ENCODE assay signal across 13 cellular contexts in the genomic region with DNA sequence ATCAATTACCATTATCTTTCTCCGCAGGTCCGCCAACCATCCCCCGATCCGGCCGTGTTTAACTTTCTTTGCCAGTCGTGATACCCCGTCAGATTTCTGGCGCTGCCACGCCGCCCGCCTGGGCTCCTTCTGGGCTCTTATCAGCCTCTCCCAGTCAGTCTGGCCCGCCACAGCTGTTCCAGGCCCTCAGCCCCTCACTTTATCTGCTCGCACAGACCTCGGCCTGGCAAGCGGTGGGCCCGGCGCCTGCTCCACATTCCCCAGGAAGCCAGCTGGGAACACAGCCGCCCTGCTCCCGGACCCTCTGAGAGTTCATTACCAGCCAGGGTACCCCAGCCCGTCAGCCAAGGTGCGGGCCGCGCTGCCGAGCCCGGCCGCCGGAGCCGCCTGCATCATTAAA.
DNase-seq lines count a peak whose midpoint lies in the region; ATAC-seq, FAIRE-seq and TF ChIP-seq lines count a peak whose summit lies in the region.
"Had no signal": no experiment of that assay in that cellular context is flagged by ENCODE, and none has a peak within 500 bp of the region (broad histone marks: within the 10 kb centered on the region; RNA-seq: fewer than 3 reads in every experiment).

No MANE protein-coding gene starts in this region.

- H3K9me3 Mint-ChIP-seq in astrocyte (ENCODE audit: unreplicated experiment) (no peaks in the 10 kb centered on the region), natural killer cell (no peaks in the 10 kb centered on the region)
- H3K9me3 Mint-ChIP-seq: activated naive CD4-positive, alpha-beta T cell treated with anti-CD3 and anti-CD28 coated beads, Interleukin-2, amount 10 ng/mL, durations not matched to agents 7 days and 5 days had no signal

- intact Hi-C loops in natural killer cell (cut with micrococcal nuclease) = no loop called here

- no peaks in the 10 kb centered on the region for H3K9me3 ChIP-seq in astrocyte (ENCODE audit: insufficient read depth, low read depth, low read length)
- H3K9me3 ChIP-seq in iPS-20b (ENCODE audit: insufficient read depth, low read depth, low read length) = no peaks in the 10 kb centered on the region
- H3K9me3 ChIP-seq in stomach smooth muscle (ENCODE audit: control insufficient read depth in 2 of 2, low read length in 2 of 2) = no peaks in the 10 kb centered on the region
- H3K9me3 ChIP-seq: gastrocnemius medialis had no signal

- H3K9ac ChIP-seq in astrocyte (ENCODE audit: low read length) = peak overlapping the region; percentile 26
- H3K9ac ChIP-seq in iPS-20b (ENCODE audit: low read depth, low read length) = peak overlapping the region; percentile 83; the same call in 1 of the 2 replicates
- no peak overlapping the region for H3K9ac ChIP-seq in stomach smooth muscle (ENCODE audit: low read length in 2 of 2)

- H3K27ac ChIP-seq in astrocyte (ENCODE audit: low read depth, low read length) (no peak overlapping the region), iPS-20b (ENCODE audit: low read length) (peak overlapping the region; percentile 97), stomach smooth muscle (ENCODE audit: low read length) (peak overlapping the region; percentile 24)

- no peaks in the 10 kb centered on the region for H4K20me1 ChIP-seq in astrocyte (ENCODE audit: insufficient read depth, low read length)

- H3K27me3 ChIP-seq in astrocyte (ENCODE audit: insufficient read depth, low read length) = no peaks in the 10 kb centered on the region
- H3K27me3 ChIP-seq in iPS-20b (ENCODE audit: insufficient read depth, low read length) = no peaks in the 10 kb centered on the region
- H3K27me3 ChIP-seq in stomach smooth muscle (ENCODE audit: control insufficient read depth in 1 of 2, insufficient read depth in 2 of 2, low read length in 2 of 2) = no peaks in the 10 kb centered on the region
- H3K27me3 ChIP-seq: gastrocnemius medialis had no signal

- peak overlapping the region; percentile 52 for H3K4me2 ChIP-seq in astrocyte (ENCODE audit: low read length)

- no peaks in the 10 kb centered on the region for H3K79me2 ChIP-seq in astrocyte (ENCODE audit: insufficient read depth, low read length)

- no peak for TF ChIP-seq CTCF in astrocyte (IDR thresholded peaks at IDR 0.05; ENCODE audit: insufficient read depth, low read depth, low read length)
- TF ChIP-seq CTCF in natural killer cell (IDR thresholded peaks at IDR 0.05) = no peak

- H3K4me3 ChIP-seq in astrocyte (ENCODE audit: insufficient read depth, low read depth, low read length) = no peak overlapping the region
- H3K4me3 ChIP-seq in iPS-20b (ENCODE audit: low read length) = no peak overlapping the region; the same call in 1 of the 2 replicates
- peak overlapping the region in 1 of 2 donors; percentile 35 for H3K4me3 ChIP-seq in stomach smooth muscle (ENCODE audit: low read length in 2 of 2)

- H3K4me1 Mint-ChIP-seq in astrocyte (ENCODE audit: low read depth, unreplicated experiment) (peaks cover 22% of the 10 kb centered on the region), natural killer cell (no peaks in the 10 kb centered on the region)
- H3K4me1 Mint-ChIP-seq: activated naive CD4-positive, alpha-beta T cell treated with anti-CD3 and anti-CD28 coated beads, Interleukin-2, amount 10 ng/mL, durations not matched to agents 7 days and 5 days had no signal

- H3K27me3 Mint-ChIP-seq in astrocyte (ENCODE audit: low read depth, unreplicated experiment) (peaks cover 2% of the 10 kb centered on the region), natural killer cell (ENCODE audit: low read depth in 2 of 2) (peaks cover 23% of the 10 kb centered on the region in 2 donors)

- DNase-seq in NCI-H1092 treated with DMSO at 0.1 percent for 48 hours (lab: John Stamatoyannopoulos, UW) (peak; percentile 48), astrocyte (ENCODE audit: low read depth) (peak; percentile 16), HuH-7.5 (ENCODE audit: low spot score) (no peak), natural killer cell (no peak)
- DNase-seq in activated T-cell treated with anti-CD3 and anti-CD28 coated beads, Interleukin-2, amount 50 U/mL, for 1 hour = no peak
- DNase-seq: activated CD4-positive, alpha-beta T cell treated with anti-CD3 and anti-CD28 coated beads, Interleukin-2, amount 50 U/mL, for 48 hours; activated naive CD4-positive, alpha-beta T cell treated with anti-CD3 and anti-CD28 coated beads, Interleukin-2, amount 10 ng/mL, durations not matched to agents 7 days and 5 days; cortex of kidney; IMR-90 had no signal

- peaks cover 36% of the 10 kb centered on the region for H3K4me1 ChIP-seq in astrocyte (ENCODE audit: insufficient read depth, low read length)
- H3K4me1 ChIP-seq in iPS-20b (ENCODE audit: insufficient read depth, low read length) = peaks cover 78% of the 10 kb centered on the region
- peaks cover 36% of the 10 kb centered on the region for H3K4me1 ChIP-seq in stomach smooth muscle (ENCODE audit: control insufficient read depth, insufficient read depth, low read length)

- no peaks in the 10 kb centered on the region for H3K36me3 Mint-ChIP-seq in astrocyte (ENCODE audit: low read depth, unreplicated experiment)
- no peaks in the 10 kb centered on the region for H3K36me3 Mint-ChIP-seq in natural killer cell
- H3K36me3 Mint-ChIP-seq: activated naive CD4-positive, alpha-beta T cell treated with anti-CD3 and anti-CD28 coated beads, Interleukin-2, amount 10 ng/mL, durations not matched to agents 7 days and 5 days had no signal

- ATAC-seq in natural killer cell (no peak), HG03469 (IDR thresholded peaks at IDR 0.05; ENCODE audit: unreplicated experiment) (no peak)
- ATAC-seq: gastrocnemius medialis had no signal

- no peaks in the 10 kb centered on the region for H3K36me3 ChIP-seq in astrocyte (ENCODE audit: insufficient read depth, low read length)
- H3K36me3 ChIP-seq in iPS-20b (ENCODE audit: insufficient read depth, low read depth, low read length) = no peaks in the 10 kb centered on the region
- H3K36me3 ChIP-seq in stomach smooth muscle (ENCODE audit: control insufficient read depth in 2 of 2, insufficient read depth in 2 of 2, low read length in 2 of 2) = no peaks in the 10 kb centered on the region
- H3K36me3 ChIP-seq: gastrocnemius medialis had no signal

- H3K4me3 Mint-ChIP-seq in astrocyte (ENCODE audit: unreplicated experiment) = no peak overlapping the region
- no peak overlapping the region for H3K4me3 Mint-ChIP-seq in natural killer cell
- H3K4me3 Mint-ChIP-seq: activated naive CD4-positive, alpha-beta T cell treated with anti-CD3 and anti-CD28 coated beads, Interleukin-2, amount 10 ng/mL, durations not matched to agents 7 days and 5 days had no signal

- FAIRE-seq in astrocyte (lab: Jason Lieb, UNC) = no peak

- H2AFZ ChIP-seq in astrocyte (ENCODE audit: low read depth, low read length) = peak overlapping the region; percentile 74

- H3K27ac Mint-ChIP-seq in astrocyte (ENCODE audit: unreplicated experiment) (no peak overlapping the region), natural killer cell (no peak overlapping the region)
- H3K27ac Mint-ChIP-seq: activated naive CD4-positive, alpha-beta T cell treated with anti-CD3 and anti-CD28 coated beads, Interleukin-2, amount 10 ng/mL, durations not matched to agents 7 days and 5 days had no signal

Comparison
In these comparisons a context has a peak if more than half of its experiments do, and no peak if none do; other contexts are left out.
1. DNase-seq: peak in NCI-H1092 treated with DMSO at 0.1 percent for 48 hours (single experiment) and astrocyte (single experiment); none in HuH-7.5 (single experiment), activated T-cell treated with anti-CD3 and anti-CD28 coated beads, Interleukin-2, amount 50 U/mL, for 1 hour (single experiment) and natural killer cell (single experiment).
2. H3K9ac ChIP-seq: peak in astrocyte (single experiment) and iPS-20b (single experiment); none in stomach smooth muscle (0 of 2).